ENCODE assay signal across 1 cellular context in the genomic region with DNA sequence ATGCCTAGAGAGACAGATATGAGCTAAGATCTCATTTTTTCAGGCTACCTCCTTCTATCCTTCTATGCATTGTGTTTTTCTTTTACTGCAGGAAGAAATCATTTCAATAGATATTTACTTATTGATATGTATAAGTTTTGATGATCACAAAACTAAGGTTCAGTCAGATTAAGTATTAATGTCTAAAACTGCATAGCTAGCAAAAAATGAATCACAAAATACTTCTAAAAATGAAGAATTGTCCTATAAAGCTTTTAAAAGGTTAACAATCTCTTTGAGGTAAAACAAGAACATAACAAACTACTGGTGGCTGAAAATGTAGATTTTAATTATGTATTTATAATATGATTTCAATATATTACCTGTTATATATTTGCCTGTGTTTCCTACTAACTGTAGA.
TF ChIP-seq lines count a peak whose summit lies in the region.

No MANE protein-coding gene starts in this region.

TF ChIP-seq in HepG2, 621 proteins besides CTCF, POLR2A, EP300 and RAD21 (continued from another document):
- TF ChIP-seq, protein P1, sequence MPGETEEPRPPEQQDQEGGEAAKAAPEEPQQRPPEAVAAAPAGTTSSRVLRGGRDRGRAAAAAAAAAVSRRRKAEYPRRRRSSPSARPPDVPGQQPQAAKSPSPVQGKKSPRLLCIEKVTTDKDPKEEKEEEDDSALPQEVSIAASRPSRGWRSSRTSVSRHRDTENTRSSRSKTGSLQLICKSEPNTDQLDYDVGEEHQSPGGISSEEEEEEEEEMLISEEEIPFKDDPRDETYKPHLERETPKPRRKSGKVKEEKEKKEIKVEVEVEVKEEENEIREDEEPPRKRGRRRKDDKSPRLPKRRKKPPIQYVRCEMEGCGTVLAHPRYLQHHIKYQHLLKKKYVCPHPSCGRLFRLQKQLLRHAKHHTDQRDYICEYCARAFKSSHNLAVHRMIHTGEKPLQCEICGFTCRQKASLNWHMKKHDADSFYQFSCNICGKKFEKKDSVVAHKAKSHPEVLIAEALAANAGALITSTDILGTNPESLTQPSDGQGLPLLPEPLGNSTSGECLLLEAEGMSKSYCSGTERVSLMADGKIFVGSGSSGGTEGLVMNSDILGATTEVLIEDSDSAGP (CRISPR knock-in tag; IDR thresholded peaks at IDR 0.05; ENCODE audit: borderline replicate concordance) = no peak
- no peak for TF ChIP-seq ISX (CRISPR knock-in tag; conservative IDR thresholded peaks at IDR 0.05)
- no peak for TF ChIP-seq ZBTB20 (CRISPR knock-in tag; IDR thresholded peaks at IDR 0.05; ENCODE audit: borderline replicate concordance, low read depth)
- peak; percentile 47 to 82; a peak in 3 of 4 replicates for TF ChIP-seq MAFK (conservative IDR thresholded peaks at IDR 0.05 in 1 of 2, IDR thresholded peaks at IDR 0.05 in 1 of 2; ENCODE audit: low read length in 2 of 2)
- no peak for TF ChIP-seq ZNF34 (CRISPR knock-in tag; IDR thresholded peaks at IDR 0.05; ENCODE audit: borderline replicate concordance)
TF ChIP-seq in HepG2: peak in this region for 2.
